ENCODE assay signal across 17 cellular contexts in genomic region chrX:14798805-14799397, GRCh38.
"Had no signal": no experiment of that assay in that cellular context is flagged by ENCODE, and none has a peak within 500 bp of the region (broad histone marks: within the 10 kb centered on the region; RNA-seq: fewer than 3 reads in every experiment).

No MANE protein-coding gene starts in this region.

- H3K4me3 Mint-ChIP-seq: activated naive CD8-positive, alpha-beta T cell treated with anti-CD3 and anti-CD28 coated beads, Interleukin-2, amount 10 ng/mL, durations not matched to agents 7 days and 5 days; natural killer cell treated with Interleukin-12 subunit alpha and Interleukin-12 subunit beta and Interleukin-15 and Interleukin-18, amount 100 ng/mL, for 72 hours; stimulated activated naive B cell treated with anti-CD40 and anti-IgM and Interleukin-4, amounts not matched to agents 10 μg/mL and 1 μg/mL and 100 μg/mL, for 72 hours had no signal

- ATAC-seq: gastroesophageal sphincter; left ventricle myocardium superior; mucosa of descending colon; natural killer cell treated with Interleukin-12 subunit alpha and Interleukin-12 subunit beta and Interleukin-15 and Interleukin-18, amount 100 ng/mL, for 72 hours; right cardiac atrium had no signal

- DNase-seq: activated CD8-positive, alpha-beta memory T cell treated with anti-CD3 and anti-CD28 coated beads, Interleukin-2, amount 50 U/mL, for 4 hours; activated gamma-delta T cell treated with Interleukin-2 at 50 U/mL for 16 hours; activated naive CD8-positive, alpha-beta T cell treated with anti-CD3 and anti-CD28 coated beads, Interleukin-2, amount 10 ng/mL, durations not matched to agents 7 days and 5 days; amniotic stem cell; central memory CD4-positive, alpha-beta T cell; islet precursor cell; left ventricle myocardium superior; mucosa of descending colon; posterior cingulate gyrus; right cardiac atrium; stimulated activated CD4-positive, alpha-beta T cell treated with anti-CD3 and anti-CD28 coated beads, Interleukin-4, amount 100 ng/mL, for 24 hours; stimulated activated naive B cell treated with anti-CD40 and anti-IgM and Interleukin-4, amounts not matched to agents 10 μg/mL and 1 μg/mL and 100 μg/mL, for 72 hours; T-helper 2 cell; testis; transverse colon had no signal

- H3K27ac Mint-ChIP-seq: activated naive CD8-positive, alpha-beta T cell treated with anti-CD3 and anti-CD28 coated beads, Interleukin-2, amount 10 ng/mL, durations not matched to agents 7 days and 5 days; natural killer cell treated with Interleukin-12 subunit alpha and Interleukin-12 subunit beta and Interleukin-15 and Interleukin-18, amount 100 ng/mL, for 72 hours; stimulated activated naive B cell treated with anti-CD40 and anti-IgM and Interleukin-4, amounts not matched to agents 10 μg/mL and 1 μg/mL and 100 μg/mL, for 72 hours had no signal

- H3K27me3 Mint-ChIP-seq: activated naive CD8-positive, alpha-beta T cell treated with anti-CD3 and anti-CD28 coated beads, Interleukin-2, amount 10 ng/mL, durations not matched to agents 7 days and 5 days; stimulated activated naive B cell treated with anti-CD40 and anti-IgM and Interleukin-4, amounts not matched to agents 10 μg/mL and 1 μg/mL and 100 μg/mL, for 72 hours had no signal

- H3K4me1 Mint-ChIP-seq: stimulated activated naive B cell treated with anti-CD40 and anti-IgM and Interleukin-4, amounts not matched to agents 10 μg/mL and 1 μg/mL and 100 μg/mL, for 72 hours had no signal
